ENCODE assay signal across 1 cellular context in the genomic region with DNA sequence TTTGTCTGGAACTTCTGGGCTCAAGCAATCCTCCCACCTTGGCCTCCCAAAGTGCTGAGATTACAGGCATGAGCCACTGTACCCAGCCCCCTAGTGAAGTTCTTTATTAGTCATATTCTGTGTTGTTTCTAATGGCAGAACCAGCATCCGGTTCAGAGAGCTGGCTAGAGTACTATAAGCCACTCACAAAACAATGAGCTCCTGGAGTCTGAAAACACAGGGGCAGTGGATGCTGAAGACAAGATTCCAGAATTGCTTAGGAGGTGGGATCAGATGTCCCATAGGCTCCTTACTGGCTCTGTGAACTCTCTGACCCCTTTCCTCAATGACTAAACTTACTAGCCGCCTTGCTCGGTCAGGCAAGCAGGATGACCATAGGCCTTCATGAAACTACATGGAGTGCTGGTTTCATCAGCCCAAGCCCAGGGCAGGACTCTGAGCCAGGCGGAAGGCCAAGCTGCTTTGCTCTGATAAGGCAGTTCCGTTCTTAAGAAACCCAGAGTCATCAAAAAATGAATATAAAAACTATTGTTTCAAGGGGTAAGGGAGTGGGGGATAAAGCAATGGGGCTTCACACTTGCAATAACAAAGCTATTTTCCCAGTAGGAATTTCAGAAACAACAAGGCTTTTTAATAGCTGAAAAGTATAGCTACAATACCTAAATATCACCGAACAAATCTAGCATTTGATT.
TF ChIP-seq lines count a peak whose summit lies in the region.

No MANE protein-coding gene starts in this region.

TF ChIP-seq in K562, 482 proteins besides CTCF, POLR2A, EP300 and RAD21 (continued from another document and continues in another):
- TF ChIP-seq, protein P1, sequence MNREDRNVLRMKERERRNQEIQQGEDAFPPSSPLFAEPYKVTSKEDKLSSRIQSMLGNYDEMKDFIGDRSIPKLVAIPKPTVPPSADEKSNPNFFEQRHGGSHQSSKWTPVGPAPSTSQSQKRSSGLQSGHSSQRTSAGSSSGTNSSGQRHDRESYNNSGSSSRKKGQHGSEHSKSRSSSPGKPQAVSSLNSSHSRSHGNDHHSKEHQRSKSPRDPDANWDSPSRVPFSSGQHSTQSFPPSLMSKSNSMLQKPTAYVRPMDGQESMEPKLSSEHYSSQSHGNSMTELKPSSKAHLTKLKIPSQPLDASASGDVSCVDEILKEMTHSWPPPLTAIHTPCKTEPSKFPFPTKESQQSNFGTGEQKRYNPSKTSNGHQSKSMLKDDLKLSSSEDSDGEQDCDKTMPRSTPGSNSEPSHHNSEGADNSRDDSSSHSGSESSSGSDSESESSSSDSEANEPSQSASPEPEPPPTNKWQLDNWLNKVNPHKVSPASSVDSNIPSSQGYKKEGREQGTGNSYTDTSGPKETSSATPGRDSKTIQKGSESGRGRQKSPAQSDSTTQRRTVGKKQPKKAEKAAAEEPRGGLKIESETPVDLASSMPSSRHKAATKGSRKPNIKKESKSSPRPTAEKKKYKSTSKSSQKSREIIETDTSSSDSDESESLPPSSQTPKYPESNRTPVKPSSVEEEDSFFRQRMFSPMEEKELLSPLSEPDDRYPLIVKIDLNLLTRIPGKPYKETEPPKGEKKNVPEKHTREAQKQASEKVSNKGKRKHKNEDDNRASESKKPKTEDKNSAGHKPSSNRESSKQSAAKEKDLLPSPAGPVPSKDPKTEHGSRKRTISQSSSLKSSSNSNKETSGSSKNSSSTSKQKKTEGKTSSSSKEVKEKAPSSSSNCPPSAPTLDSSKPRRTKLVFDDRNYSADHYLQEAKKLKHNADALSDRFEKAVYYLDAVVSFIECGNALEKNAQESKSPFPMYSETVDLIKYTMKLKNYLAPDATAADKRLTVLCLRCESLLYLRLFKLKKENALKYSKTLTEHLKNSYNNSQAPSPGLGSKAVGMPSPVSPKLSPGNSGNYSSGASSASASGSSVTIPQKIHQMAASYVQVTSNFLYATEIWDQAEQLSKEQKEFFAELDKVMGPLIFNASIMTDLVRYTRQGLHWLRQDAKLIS (CRISPR knock-in tag; IDR thresholded peaks at IDR 0.05) = no peak
- TF ChIP-seq FOXA3 (CRISPR knock-in tag; conservative IDR thresholded peaks at IDR 0.05 in 1 of 2, IDR thresholded peaks at IDR 0.05 in 1 of 2) = no peak
- TF ChIP-seq PTRF (tag; IDR thresholded peaks at IDR 0.05) = peak; percentile 60; the same call in 1 of the 2 replicates
- TF ChIP-seq, protein P2, sequence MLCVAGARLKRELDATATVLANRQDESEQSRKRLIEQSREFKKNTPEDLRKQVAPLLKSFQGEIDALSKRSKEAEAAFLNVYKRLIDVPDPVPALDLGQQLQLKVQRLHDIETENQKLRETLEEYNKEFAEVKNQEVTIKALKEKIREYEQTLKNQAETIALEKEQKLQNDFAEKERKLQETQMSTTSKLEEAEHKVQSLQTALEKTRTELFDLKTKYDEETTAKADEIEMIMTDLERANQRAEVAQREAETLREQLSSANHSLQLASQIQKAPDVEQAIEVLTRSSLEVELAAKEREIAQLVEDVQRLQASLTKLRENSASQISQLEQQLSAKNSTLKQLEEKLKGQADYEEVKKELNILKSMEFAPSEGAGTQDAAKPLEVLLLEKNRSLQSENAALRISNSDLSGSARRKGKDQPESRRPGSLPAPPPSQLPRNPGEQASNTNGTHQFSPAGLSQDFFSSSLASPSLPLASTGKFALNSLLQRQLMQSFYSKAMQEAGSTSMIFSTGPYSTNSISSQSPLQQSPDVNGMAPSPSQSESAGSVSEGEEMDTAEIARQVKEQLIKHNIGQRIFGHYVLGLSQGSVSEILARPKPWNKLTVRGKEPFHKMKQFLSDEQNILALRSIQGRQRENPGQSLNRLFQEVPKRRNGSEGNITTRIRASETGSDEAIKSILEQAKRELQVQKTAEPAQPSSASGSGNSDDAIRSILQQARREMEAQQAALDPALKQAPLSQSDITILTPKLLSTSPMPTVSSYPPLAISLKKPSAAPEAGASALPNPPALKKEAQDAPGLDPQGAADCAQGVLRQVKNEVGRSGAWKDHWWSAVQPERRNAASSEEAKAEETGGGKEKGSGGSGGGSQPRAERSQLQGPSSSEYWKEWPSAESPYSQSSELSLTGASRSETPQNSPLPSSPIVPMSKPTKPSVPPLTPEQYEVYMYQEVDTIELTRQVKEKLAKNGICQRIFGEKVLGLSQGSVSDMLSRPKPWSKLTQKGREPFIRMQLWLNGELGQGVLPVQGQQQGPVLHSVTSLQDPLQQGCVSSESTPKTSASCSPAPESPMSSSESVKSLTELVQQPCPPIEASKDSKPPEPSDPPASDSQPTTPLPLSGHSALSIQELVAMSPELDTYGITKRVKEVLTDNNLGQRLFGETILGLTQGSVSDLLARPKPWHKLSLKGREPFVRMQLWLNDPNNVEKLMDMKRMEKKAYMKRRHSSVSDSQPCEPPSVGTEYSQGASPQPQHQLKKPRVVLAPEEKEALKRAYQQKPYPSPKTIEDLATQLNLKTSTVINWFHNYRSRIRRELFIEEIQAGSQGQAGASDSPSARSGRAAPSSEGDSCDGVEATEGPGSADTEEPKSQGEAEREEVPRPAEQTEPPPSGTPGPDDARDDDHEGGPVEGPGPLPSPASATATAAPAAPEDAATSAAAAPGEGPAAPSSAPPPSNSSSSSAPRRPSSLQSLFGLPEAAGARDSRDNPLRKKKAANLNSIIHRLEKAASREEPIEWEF (CRISPR knock-in tag; IDR thresholded peaks at IDR 0.05) = no peak
- no peak for TF ChIP-seq ILK (tag; IDR thresholded peaks at IDR 0.05; ENCODE audit: borderline replicate concordance, low read depth)
- peak; percentile 54; the same call in 1 of the 2 replicates for TF ChIP-seq NFE2L1 (tag; IDR thresholded peaks at IDR 0.05; ENCODE audit: borderline replicate concordance, low read depth)
- TF ChIP-seq, protein P3, sequence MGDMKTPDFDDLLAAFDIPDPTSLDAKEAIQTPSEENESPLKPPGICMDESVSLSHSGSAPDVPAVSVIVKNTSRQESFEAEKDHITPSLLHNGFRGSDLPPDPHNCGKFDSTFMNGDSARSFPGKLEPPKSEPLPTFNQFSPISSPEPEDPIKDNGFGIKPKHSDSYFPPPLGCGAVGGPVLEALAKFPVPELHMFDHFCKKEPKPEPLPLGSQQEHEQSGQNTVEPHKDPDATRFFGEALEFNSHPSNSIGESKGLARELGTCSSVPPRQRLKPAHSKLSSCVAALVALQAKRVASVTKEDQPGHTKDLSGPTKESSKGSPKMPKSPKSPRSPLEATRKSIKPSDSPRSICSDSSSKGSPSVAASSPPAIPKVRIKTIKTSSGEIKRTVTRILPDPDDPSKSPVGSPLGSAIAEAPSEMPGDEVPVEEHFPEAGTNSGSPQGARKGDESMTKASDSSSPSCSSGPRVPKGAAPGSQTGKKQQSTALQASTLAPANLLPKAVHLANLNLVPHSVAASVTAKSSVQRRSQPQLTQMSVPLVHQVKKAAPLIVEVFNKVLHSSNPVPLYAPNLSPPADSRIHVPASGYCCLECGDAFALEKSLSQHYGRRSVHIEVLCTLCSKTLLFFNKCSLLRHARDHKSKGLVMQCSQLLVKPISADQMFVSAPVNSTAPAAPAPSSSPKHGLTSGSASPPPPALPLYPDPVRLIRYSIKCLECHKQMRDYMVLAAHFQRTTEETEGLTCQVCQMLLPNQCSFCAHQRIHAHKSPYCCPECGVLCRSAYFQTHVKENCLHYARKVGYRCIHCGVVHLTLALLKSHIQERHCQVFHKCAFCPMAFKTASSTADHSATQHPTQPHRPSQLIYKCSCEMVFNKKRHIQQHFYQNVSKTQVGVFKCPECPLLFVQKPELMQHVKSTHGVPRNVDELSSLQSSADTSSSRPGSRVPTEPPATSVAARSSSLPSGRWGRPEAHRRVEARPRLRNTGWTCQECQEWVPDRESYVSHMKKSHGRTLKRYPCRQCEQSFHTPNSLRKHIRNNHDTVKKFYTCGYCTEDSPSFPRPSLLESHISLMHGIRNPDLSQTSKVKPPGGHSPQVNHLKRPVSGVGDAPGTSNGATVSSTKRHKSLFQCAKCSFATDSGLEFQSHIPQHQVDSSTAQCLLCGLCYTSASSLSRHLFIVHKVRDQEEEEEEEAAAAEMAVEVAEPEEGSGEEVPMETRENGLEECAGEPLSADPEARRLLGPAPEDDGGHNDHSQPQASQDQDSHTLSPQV (IDR thresholded peaks at IDR 0.05) = no peak
- no peak; the same call in none of the 2 replicates for TF ChIP-seq ZNF551 (CRISPR knock-in tag; IDR thresholded peaks at IDR 0.05)
- peak; percentile 76; the same call in 1 of the 2 replicates for TF ChIP-seq HMG20B (CRISPR knock-in tag; IDR thresholded peaks at IDR 0.05)
- TF ChIP-seq TCF7L2 (IDR thresholded peaks at IDR 0.05; ENCODE audit: low read depth, low read length) = no peak
- TF ChIP-seq NCOA6 (IDR thresholded peaks at IDR 0.05) = no peak
- TF ChIP-seq FOSL1 (tag; conservative IDR thresholded peaks at IDR 0.05) = 0 out of 2 replicates have a peak, but pooled peaks have one; percentile 69
- TF ChIP-seq KLF16 (IDR thresholded peaks at IDR 0.05) = peak; percentile 82
- 0 out of 2 replicates have a peak, but pooled peaks have one; percentile 65 for TF ChIP-seq NR4A1 (CRISPR knock-in tag; IDR thresholded peaks at IDR 0.05)
- TF ChIP-seq NR4A1 (tag; IDR thresholded peaks at IDR 0.05) = peak; percentile 94; the same call in 1 of the 2 replicates
- TF ChIP-seq SMAD1 (IDR thresholded peaks at IDR 0.05; ENCODE audit: low read depth, low read length, partially characterized antibody) = peak; percentile 63
- peak; percentile 96 for TF ChIP-seq MAFK (IDR thresholded peaks at IDR 0.05; ENCODE audit: low read length)
- TF ChIP-seq, protein P4, sequence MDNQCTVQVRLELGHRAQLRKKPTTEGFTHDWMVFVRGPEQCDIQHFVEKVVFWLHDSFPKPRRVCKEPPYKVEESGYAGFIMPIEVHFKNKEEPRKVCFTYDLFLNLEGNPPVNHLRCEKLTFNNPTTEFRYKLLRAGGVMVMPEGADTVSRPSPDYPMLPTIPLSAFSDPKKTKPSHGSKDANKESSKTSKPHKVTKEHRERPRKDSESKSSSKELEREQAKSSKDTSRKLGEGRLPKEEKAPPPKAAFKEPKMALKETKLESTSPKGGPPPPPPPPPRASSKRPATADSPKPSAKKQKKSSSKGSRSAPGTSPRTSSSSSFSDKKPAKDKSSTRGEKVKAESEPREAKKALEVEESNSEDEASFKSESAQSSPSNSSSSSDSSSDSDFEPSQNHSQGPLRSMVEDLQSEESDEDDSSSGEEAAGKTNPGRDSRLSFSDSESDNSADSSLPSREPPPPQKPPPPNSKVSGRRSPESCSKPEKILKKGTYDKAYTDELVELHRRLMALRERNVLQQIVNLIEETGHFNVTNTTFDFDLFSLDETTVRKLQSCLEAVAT (IDR thresholded peaks at IDR 0.05) = peak in 1 of 2 experiments; percentile 48; a peak in 1 of 4 replicates
- peak; percentile 95 for TF ChIP-seq TAL1 (IDR thresholded peaks at IDR 0.05)
- no peak for TF ChIP-seq ZNF407 (IDR thresholded peaks at IDR 0.05; ENCODE audit: low read depth)
- TF ChIP-seq, protein P5, sequence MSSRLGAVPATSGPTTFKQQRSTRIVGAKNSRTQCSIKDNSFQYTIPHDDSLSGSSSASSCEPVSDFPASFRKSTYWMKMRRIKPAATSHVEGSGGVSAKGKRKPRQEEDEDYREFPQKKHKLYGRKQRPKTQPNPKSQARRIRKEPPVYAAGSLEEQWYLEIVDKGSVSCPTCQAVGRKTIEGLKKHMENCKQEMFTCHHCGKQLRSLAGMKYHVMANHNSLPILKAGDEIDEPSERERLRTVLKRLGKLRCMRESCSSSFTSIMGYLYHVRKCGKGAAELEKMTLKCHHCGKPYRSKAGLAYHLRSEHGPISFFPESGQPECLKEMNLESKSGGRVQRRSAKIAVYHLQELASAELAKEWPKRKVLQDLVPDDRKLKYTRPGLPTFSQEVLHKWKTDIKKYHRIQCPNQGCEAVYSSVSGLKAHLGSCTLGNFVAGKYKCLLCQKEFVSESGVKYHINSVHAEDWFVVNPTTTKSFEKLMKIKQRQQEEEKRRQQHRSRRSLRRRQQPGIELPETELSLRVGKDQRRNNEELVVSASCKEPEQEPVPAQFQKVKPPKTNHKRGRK (tag; IDR thresholded peaks at IDR 0.05) = no peak
- no peak for TF ChIP-seq ARHGAP35 (IDR thresholded peaks at IDR 0.05; ENCODE audit: partially characterized antibody)
